ENCODE assay signal across 8 cellular contexts in genomic region chr19:14369399-14370168, GRCh38. TPM values are rescaled to one million over a fixed set of nuclear protein-coding genes. Genes with fewer than 3 reads are reported as not detected.
DNase-seq lines count a peak whose midpoint lies in the region; ATAC-seq and TF ChIP-seq lines count a peak whose summit lies in the region.

No MANE protein-coding gene starts in this region.

- H3K27ac ChIP-seq in rectal smooth muscle tissue (ENCODE audit: low read depth, low read length): peak overlapping the region; percentile 62
- peak overlapping the region; percentile 71 for H3K27ac ChIP-seq in vagina

- no peaks in the 10 kb centered on the region for H3K4me1 ChIP-seq in rectal smooth muscle tissue (ENCODE audit: control insufficient read depth, insufficient read depth, low read length)
- no peaks in the 10 kb centered on the region for H3K4me1 ChIP-seq in vagina

- no peaks in the 10 kb centered on the region for H3K27me3 ChIP-seq in rectal smooth muscle tissue (ENCODE audit: control insufficient read depth, insufficient read depth, low read length)
- no peaks in the 10 kb centered on the region for H3K27me3 ChIP-seq in vagina

- H3K4me3 ChIP-seq in GM12875 (ENCODE audit: low read depth, low read length): peak overlapping the region; percentile 46
- no peak overlapping the region for H3K4me3 ChIP-seq in rectal smooth muscle tissue (ENCODE audit: low read length)
- no peak overlapping the region for H3K4me3 ChIP-seq in vagina

- no peak for TF ChIP-seq POLR2A in vagina (IDR thresholded peaks at IDR 0.05)

- ATAC-seq in HG02571 (IDR thresholded peaks at IDR 0.05; ENCODE audit: unreplicated experiment): no peak

- TF ChIP-seq CTCF in GM12875 (IDR thresholded peaks at IDR 0.05; ENCODE audit: borderline replicate concordance, insufficient read depth, low read depth, low read length) (no peak), brain (conservative IDR thresholded peaks at IDR 0.05) (no peak), vagina (IDR thresholded peaks at IDR 0.05) (no peak)

- DNase-seq in UCSD-AML1 (lab: John Stamatoyannopoulos, UW; ENCODE audit: unreplicated experiment) (peak; percentile 78), vagina (ENCODE audit: extremely low spot score in 2 of 2) (no peak), SHP77 treated with DMSO at 0.1 percent for 48 hours (lab: John Stamatoyannopoulos, UW) (no peak), SW 1271 (lab: John Stamatoyannopoulos, UW) (no peak)

- no peaks in the 10 kb centered on the region for H3K9me3 ChIP-seq in vagina

- H3K36me3 Mint-ChIP-seq in brain: no peaks in the 10 kb centered on the region

- peak overlapping the region in 1 of 5 experiments; percentile 12 for H3K4me3 Mint-ChIP-seq in brain

- intact Hi-C loops in vagina (cut with DNase I): loop anchor here (10.0 kb wide), 1 partner anchor 105 kb away; the partner anchor contains the start of gene PTGER1

- H3K27me3 Mint-ChIP-seq in brain: peaks cover 3% of the 10 kb centered on the region

- H3K9me3 Mint-ChIP-seq in brain: peaks cover 0 to 4% (median 0%) of the 10 kb centered on the region in 5 experiments

- peaks cover 20% of the 10 kb centered on the region for H3K4me1 Mint-ChIP-seq in brain

- no peaks in the 10 kb centered on the region for H3K36me3 ChIP-seq in rectal smooth muscle tissue (ENCODE audit: control insufficient read depth, insufficient read depth, low read length)
- H3K36me3 ChIP-seq in vagina: no peaks in the 10 kb centered on the region

- H3K27ac Mint-ChIP-seq in brain: peak overlapping the region in 3 of 5 experiments; percentile 28 to 92 (median 84)

- no peak overlapping the region for H3K9ac ChIP-seq in rectal smooth muscle tissue (ENCODE audit: low read length)

RNA-seq across cellular contexts. Expression of gene ADGRE5, which starts 11.7 kb away (rescaled TPM):
- 8.2 TPM for polyA plus RNA-seq in brain (ENCODE audit: insufficient read depth, low read depth, low replicate concordance)
- total RNA-seq in vagina: 43.5 TPM

RNA-seq across cellular contexts. Expression of gene DDX39A, which starts 49.6 kb away (rescaled TPM):
- polyA plus RNA-seq in brain (ENCODE audit: insufficient read depth, low read depth, low replicate concordance): 202 TPM
- total RNA-seq in vagina: 81.8 TPM
